ENCODE assay signal across 8 cellular contexts in the genomic region with DNA sequence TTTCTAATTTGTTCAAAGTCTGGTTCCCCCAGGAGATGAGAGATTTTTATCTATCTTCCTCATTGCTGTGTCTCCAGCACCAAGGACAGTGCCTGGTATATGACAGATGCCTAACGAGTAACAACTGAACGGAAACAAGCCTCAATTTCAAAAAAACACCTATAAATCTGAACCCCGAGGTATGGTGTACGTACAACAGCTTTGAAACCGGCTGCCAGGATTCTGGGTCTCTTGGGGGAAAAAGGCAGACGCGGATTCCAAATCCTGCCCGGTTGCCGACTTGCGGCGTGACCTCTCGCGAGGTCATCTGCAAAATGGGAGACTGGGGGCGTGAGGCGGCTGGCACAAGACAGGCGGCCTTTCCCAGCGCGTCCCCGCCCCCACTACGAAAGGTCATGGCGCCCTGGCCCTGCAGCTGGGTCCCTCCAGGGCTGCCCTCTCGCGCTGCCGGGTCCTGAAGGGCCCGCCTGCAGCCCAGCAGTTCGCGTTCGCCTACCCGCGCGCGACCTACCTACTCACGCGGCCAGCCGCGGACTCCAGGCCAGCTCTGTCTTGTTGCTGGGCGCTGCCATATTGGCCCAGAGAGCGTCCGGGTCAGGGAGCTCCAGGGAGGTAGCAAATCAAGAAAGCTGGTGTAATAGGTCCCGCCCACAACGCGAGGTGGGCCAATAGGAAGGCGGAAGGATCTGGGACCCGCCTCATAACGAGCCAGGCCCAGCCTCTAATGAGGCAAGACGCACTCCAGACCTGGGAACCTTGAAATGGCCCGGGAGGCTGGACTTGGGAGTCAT. TPM values are rescaled to one million over a fixed set of nuclear protein-coding genes. Genes with fewer than 3 reads are reported as not detected.
DNase-seq lines count a peak whose midpoint lies in the region; ATAC-seq and TF ChIP-seq lines count a peak whose summit lies in the region.

A gene with protein sequence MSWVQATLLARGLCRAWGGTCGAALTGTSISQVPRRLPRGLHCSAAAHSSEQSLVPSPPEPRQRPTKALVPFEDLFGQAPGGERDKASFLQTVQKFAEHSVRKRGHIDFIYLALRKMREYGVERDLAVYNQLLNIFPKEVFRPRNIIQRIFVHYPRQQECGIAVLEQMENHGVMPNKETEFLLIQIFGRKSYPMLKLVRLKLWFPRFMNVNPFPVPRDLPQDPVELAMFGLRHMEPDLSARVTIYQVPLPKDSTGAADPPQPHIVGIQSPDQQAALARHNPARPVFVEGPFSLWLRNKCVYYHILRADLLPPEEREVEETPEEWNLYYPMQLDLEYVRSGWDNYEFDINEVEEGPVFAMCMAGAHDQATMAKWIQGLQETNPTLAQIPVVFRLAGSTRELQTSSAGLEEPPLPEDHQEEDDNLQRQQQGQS (minus strand): TSS at position 584 of the 791 bp plus-strand sequence. CDS start 9,964 bp downstream, outside the sequence.

- H3K4me3 ChIP-seq in BE2C (ENCODE audit: low read depth, low read length) (peak within 1 kb of the TSS; percentile 91), coronary artery (peak within 1 kb of the TSS; percentile 98)

- peaks cover 15% of the 10 kb centered on the region for H3K4me1 Mint-ChIP-seq in activated CD4-positive, alpha-beta T cell treated with anti-CD3 and anti-CD28 coated beads, Interleukin-2, amount 10 ng/mL, durations not matched to agents 24 days and 14 days

- H3K4me1 ChIP-seq in BE2C = peaks cover 9% of the 10 kb centered on the region; the same call in 1 of the 2 replicates

- H3K27ac ChIP-seq in coronary artery = peak within 1 kb of the TSS; percentile 78 to 96
- H3K27ac ChIP-seq in layer of hippocampus (ENCODE audit: low read depth, low read length) = peak within 1 kb of the TSS; percentile 83

- H3K27me3 Mint-ChIP-seq in activated CD4-positive, alpha-beta T cell treated with anti-CD3 and anti-CD28 coated beads, Interleukin-2, amount 10 ng/mL, durations not matched to agents 24 days and 14 days = no peaks in the 10 kb centered on the region

- H3K27me3 ChIP-seq in BE2C (no peaks in the 10 kb centered on the region), layer of hippocampus (ENCODE audit: control insufficient read depth, insufficient read depth, low read length) (no peaks in the 10 kb centered on the region)

- intact Hi-C loops in activated CD4-positive, alpha-beta T cell treated with anti-CD3 and anti-CD28 coated beads, Interleukin-2, amount 10 ng/mL, durations not matched to agents 24 days and 14 days (cut with micrococcal nuclease) = loop anchor here (1.0 to 2.0 kb wide), 3 partner anchors 23 to 93 kb away; a partner anchor contains a TSS

- ATAC-seq in GM19324 (IDR thresholded peaks at IDR 0.05; ENCODE audit: low FRiP score, unreplicated experiment) = peak; percentile 96
- ATAC-seq in HG03469 (IDR thresholded peaks at IDR 0.05; ENCODE audit: unreplicated experiment) = peak; percentile 85

- peaks cover 20% of the 10 kb centered on the region for H3K36me3 ChIP-seq in BE2C

- TF ChIP-seq CTCF in BE2C (IDR thresholded peaks at IDR 0.05; ENCODE audit: low read depth, low read length) = no peak; the same call in 1 of the 2 replicates
- no peak for TF ChIP-seq CTCF in coronary artery (IDR thresholded peaks at IDR 0.05)

- H3K9me3 Mint-ChIP-seq in activated CD4-positive, alpha-beta T cell treated with anti-CD3 and anti-CD28 coated beads, Interleukin-2, amount 10 ng/mL, durations not matched to agents 24 days and 14 days = no peaks in the 10 kb centered on the region

- peak within 1 kb of the TSS; percentile 93 for H3K4me3 Mint-ChIP-seq in activated CD4-positive, alpha-beta T cell treated with anti-CD3 and anti-CD28 coated beads, Interleukin-2, amount 10 ng/mL, durations not matched to agents 24 days and 14 days

- H3K36me3 Mint-ChIP-seq in activated CD4-positive, alpha-beta T cell treated with anti-CD3 and anti-CD28 coated beads, Interleukin-2, amount 10 ng/mL, durations not matched to agents 24 days and 14 days (ENCODE audit: low read depth) = peaks cover 7% of the 10 kb centered on the region

- DNase-seq in BE2C (peak; percentile 98), NCI-H526 treated with DMSO at 0.1 percent for 48 hours (lab: John Stamatoyannopoulos, UW) (peak; percentile 89), coronary artery (ENCODE audit: low spot score) (peak; percentile 99)
- peak; percentile 97 for DNase-seq in activated CD4-positive, alpha-beta T cell treated with anti-CD3 and anti-CD28 coated beads, Interleukin-2, amount 10 ng/mL, durations not matched to agents 24 days and 14 days
- DNase-seq in stimulated activated CD4-positive, alpha-beta T cell treated with anti-CD3 and anti-CD28 coated beads, Interleukin-1b, Interleukin-23, amount 100 ng/mL, for 4 hours (ENCODE audit: low read depth in 2 of 2) = peak; percentile 81 to 86

- H3K27ac Mint-ChIP-seq in activated CD4-positive, alpha-beta T cell treated with anti-CD3 and anti-CD28 coated beads, Interleukin-2, amount 10 ng/mL, durations not matched to agents 24 days and 14 days = peak within 1 kb of the TSS; percentile 93

- H3K9me3 ChIP-seq in BE2C = no peaks in the 10 kb centered on the region

RNA-seq across cellular contexts. Expression of the gene that starts here (rescaled TPM):
- 291 TPM for polyA plus RNA-seq in BE2C (2012; ENCODE audit: insufficient read depth, insufficient read length, low read depth)
- total RNA-seq in activated CD4-positive, alpha-beta T cell treated with anti-CD3 and anti-CD28 coated beads, Interleukin-2, amount 10 ng/mL, durations not matched to agents 24 days and 14 days = 39.7 and 41.6 TPM in 2 replicates

Comparison
In these comparisons a context has a peak if more than half of its experiments do, and no peak if none do; other contexts are left out.
1. Peak in every context shown above with its lines: DNase-seq, ATAC-seq, H3K4me3 ChIP-seq and H3K27ac ChIP-seq.